ENCODE assay signal across 1 cellular context in the genomic region with DNA sequence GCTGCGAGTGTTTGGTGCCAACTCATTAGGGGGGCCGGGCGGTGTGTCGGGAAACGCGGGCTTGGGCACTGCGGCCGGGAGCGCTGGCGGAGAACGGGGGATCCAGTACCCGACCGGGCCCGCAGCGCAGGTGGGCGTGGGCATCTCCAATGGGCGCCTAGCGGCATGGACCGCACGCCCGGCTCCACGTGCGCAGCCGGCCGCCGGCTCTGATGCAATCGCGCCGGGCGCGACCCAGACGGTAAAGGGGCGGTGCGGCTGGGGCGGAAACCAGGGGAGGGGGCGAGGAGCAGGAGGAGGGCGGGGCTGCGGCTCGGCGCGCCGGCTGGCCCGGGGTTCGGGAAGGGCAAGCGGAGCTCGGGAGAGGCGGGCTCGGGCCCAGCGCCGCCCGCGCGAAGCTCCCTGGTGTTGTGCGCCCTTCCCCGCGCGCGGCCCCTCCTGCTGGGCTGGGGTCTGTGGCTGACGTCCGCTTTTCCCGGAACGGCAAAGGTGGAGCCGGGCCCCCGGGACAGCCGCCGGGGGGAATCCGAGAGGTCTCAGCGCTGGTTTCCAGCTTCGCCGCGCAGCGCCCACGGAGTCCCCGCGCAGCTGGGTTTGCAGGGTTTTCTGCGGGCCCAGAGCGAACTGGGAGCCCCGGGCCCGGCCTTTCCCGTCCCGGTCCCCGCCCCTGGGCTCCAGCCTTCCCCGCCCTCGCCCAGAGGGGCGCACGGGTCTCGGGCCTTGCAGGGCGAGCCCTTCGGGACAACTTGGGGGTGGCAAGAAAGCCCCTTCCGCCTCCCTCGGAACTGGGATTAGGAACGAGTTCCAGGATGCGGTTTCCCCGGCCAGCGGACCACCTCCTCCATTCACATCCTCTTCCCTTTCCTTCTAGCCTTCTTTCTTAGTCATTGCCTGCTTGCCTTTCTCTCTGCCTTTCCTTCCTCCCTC.
TF ChIP-seq lines count a peak whose summit lies in the region.

No MANE protein-coding gene starts in this region.

TF ChIP-seq in IMR-90, 13 proteins besides CTCF, POLR2A, EP300 and RAD21 (continued from another document):
- TF ChIP-seq CHD1 (IDR thresholded peaks at IDR 0.05; ENCODE audit: low read depth, low read length) (0 out of 2 replicates have a peak, but pooled peaks have one; percentile 21), SMC3 (IDR thresholded peaks at IDR 0.05; ENCODE audit: low read depth, low read length) (no peak), NFE2L2 (IDR thresholded peaks at IDR 0.05; ENCODE audit: low read depth, low read length) (peak; percentile 44; the same call in 1 of the 2 replicates), FOS (IDR thresholded peaks at IDR 0.05; ENCODE audit: low read depth, low read length) (no peak), RCOR1 (IDR thresholded peaks at IDR 0.05; ENCODE audit: insufficient replicate concordance, low read length) (no peak), CEBPB (IDR thresholded peaks at IDR 0.05; ENCODE audit: low read depth, low read length) (peak; percentile 99), ELK1 (IDR thresholded peaks at IDR 0.05; ENCODE audit: borderline replicate concordance, low read depth, low read length) (no peak)
TF ChIP-seq in IMR-90: peak in this region for 7.
